ENCODE assay signal across 1 cellular context in genomic region chr3:42638339-42638842, GRCh38.
TF ChIP-seq lines count a peak whose summit lies in the region.

No MANE protein-coding gene starts in this region.

TF ChIP-seq in GM12878, 131 proteins besides CTCF, POLR2A, EP300 and RAD21 (continued from another document):
- TF ChIP-seq ZBTB11 (CRISPR knock-in tag; IDR thresholded peaks at IDR 0.05) = no peak
- no peak for TF ChIP-seq CHD4 (IDR thresholded peaks at IDR 0.05)
- TF ChIP-seq STAT3 (IDR thresholded peaks at IDR 0.05; ENCODE audit: low read depth, low read length) = no peak
- peak; percentile 60; the same call in 1 of the 2 replicates for TF ChIP-seq TCF7 (IDR thresholded peaks at IDR 0.05; ENCODE audit: borderline replicate concordance)
- no peak for TF ChIP-seq YBX1 (IDR thresholded peaks at IDR 0.05)
- TF ChIP-seq ATF2 (IDR thresholded peaks at IDR 0.05; ENCODE audit: low read length) = peak; percentile 85
- peak in 1 of 2 experiments; percentile 95; a peak in 2 of 4 replicates for TF ChIP-seq ETV6 (conservative IDR thresholded peaks at IDR 0.05 in 1 of 2, IDR thresholded peaks at IDR 0.05 in 1 of 2; ENCODE audit: borderline replicate concordance in 1 of 2, low read depth in 1 of 2)
- TF ChIP-seq BCL11A (IDR thresholded peaks at IDR 0.05; ENCODE audit: low read depth, low read length) = peak; percentile 47; the same call in 1 of the 2 replicates
- peak; percentile 96 for TF ChIP-seq JUNB (IDR thresholded peaks at IDR 0.05)
- TF ChIP-seq CREB1 (IDR thresholded peaks at IDR 0.05; ENCODE audit: low read depth) = peak; percentile 65; the same call in 1 of the 2 replicates
- TF ChIP-seq PML (IDR thresholded peaks at IDR 0.05; ENCODE audit: low read length) = peak; percentile 35; the same call in 1 of the 2 replicates
- TF ChIP-seq GABPA (IDR thresholded peaks at IDR 0.05; ENCODE audit: low read depth) = peak; percentile 55
- TF ChIP-seq ZNF622 (IDR thresholded peaks at IDR 0.05) = no peak
- TF ChIP-seq CBFB (IDR thresholded peaks at IDR 0.05; ENCODE audit: low read depth) = no peak
- TF ChIP-seq KAT2A (conservative IDR thresholded peaks at IDR 0.05; ENCODE audit: control insufficient read depth, low read depth, low read length) = no peak
- no peak for TF ChIP-seq RELA (IDR thresholded peaks at IDR 0.05; ENCODE audit: borderline replicate concordance, partially characterized antibody)
- TF ChIP-seq EED (IDR thresholded peaks at IDR 0.05; ENCODE audit: low read depth) = peak; percentile 81
- peak; percentile 56; the same call in 1 of the 2 replicates for TF ChIP-seq CREM (IDR thresholded peaks at IDR 0.05; ENCODE audit: low read depth)
- no peak for TF ChIP-seq ZBTB33 (IDR thresholded peaks at IDR 0.05)
- no peak for TF ChIP-seq USF1 (IDR thresholded peaks at IDR 0.05; ENCODE audit: borderline replicate concordance, extremely low read length, insufficient read depth, low read depth, low read length)
- TF ChIP-seq SUZ12 (IDR thresholded peaks at IDR 0.05; ENCODE audit: unreplicated experiment) = no peak
